Comparison of ENCODE assay signal across 8 cellular contexts in the genomic region with DNA sequence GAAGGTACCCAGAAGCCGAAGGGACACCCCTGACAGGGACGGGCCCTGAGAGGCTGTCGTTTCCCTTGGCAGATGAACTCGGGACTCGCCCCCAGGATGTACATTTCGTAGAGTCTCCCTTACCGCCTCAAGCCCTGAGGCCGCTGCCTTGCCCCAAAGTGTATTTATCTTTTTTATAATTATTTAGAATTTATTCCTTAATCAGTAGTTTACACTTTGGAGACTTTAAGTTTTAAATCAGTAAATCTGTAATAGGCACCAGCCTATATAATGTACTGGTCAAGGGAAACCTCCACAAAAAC. TPM values are rescaled to one million over a fixed set of nuclear protein-coding genes. Genes with fewer than 3 reads are reported as not detected.
A peak's percentile ranks its signal among the peaks of the same experiment; 100 is the strongest.
DNase-seq lines count a peak whose midpoint lies in the region; ATAC-seq and TF ChIP-seq lines count a peak whose summit lies in the region.

No MANE protein-coding gene starts in this region.

- H3K4me1 ChIP-seq in HAP-1, result peaks cover 62% of the 10 kb centered on the region
- no peaks in the 10 kb centered on the region for H3K4me1 ChIP-seq in mucosa of stomach (ENCODE audit: control insufficient read depth, insufficient read depth, low read length)

- H3K4me3 ChIP-seq in HAP-1, result peak overlapping the region; percentile 53
- H3K4me3 ChIP-seq in LNCaP clone FGC (ENCODE audit: low read depth, low read length), result peak overlapping the region; percentile 66
- H3K4me3 ChIP-seq in cardiac fibroblast (replicated peaks in 1 of 2; ENCODE audit: low read depth in 2 of 2, low read length in 2 of 2), result peak overlapping the region; percentile 71 to 72
- H3K4me3 ChIP-seq in mucosa of stomach (ENCODE audit: low read length), result peak overlapping the region; percentile 88

- H3K36me3 ChIP-seq in HAP-1 (replicated peaks), result no peaks in the 10 kb centered on the region
- H3K36me3 ChIP-seq in mucosa of stomach (ENCODE audit: control insufficient read depth, insufficient read depth, low read length), result no peaks in the 10 kb centered on the region

- in situ Hi-C loops in HAP-1 (cut with MboI; ENCODE audit: low sequenced_read_pairs), result no loop called here

- ATAC-seq in GM18511 (IDR thresholded peaks at IDR 0.05; ENCODE audit: unreplicated experiment), result peak; percentile 46

- DNase-seq in HAP-1 (ENCODE audit: low spot score in 2 of 2) (no peak), LNCaP clone FGC (ENCODE audit: low read depth) (no peak), cardiac fibroblast (ENCODE audit: low read depth in 2 of 2) (no peak), kidney tubule cell (ENCODE audit: low spot score) (no peak), SK-N-DZ (ENCODE audit: low spot score) (no peak), epidermal melanocyte (ENCODE audit: insufficient read length, low spot score) (no peak)

- H3K27me3 ChIP-seq in HAP-1 (ENCODE audit: low read depth), result no peaks in the 10 kb centered on the region
- no peaks in the 10 kb centered on the region for H3K27me3 ChIP-seq in mucosa of stomach (ENCODE audit: control insufficient read depth, insufficient read depth, low read length)

- TF ChIP-seq CTCF in LNCaP clone FGC (IDR thresholded peaks at IDR 0.05; ENCODE audit: control insufficient read depth, extremely low read depth, insufficient read depth) (no peak), cardiac fibroblast (IDR thresholded peaks at IDR 0.05; ENCODE audit: low read depth, low read length) (no peak)

- no peaks in the 10 kb centered on the region for H3K9me3 ChIP-seq in HAP-1
- no peaks in the 10 kb centered on the region for H3K9me3 ChIP-seq in mucosa of stomach (ENCODE audit: control insufficient read depth, low read length)

- peak overlapping the region; percentile 84 for H3K9ac ChIP-seq in mucosa of stomach (ENCODE audit: low read length)

RNA-seq across cellular contexts. Expression of gene VRK2, which starts 0.7 kb away (rescaled TPM):
- polyA plus RNA-seq in SK-N-DZ (2014; cell fraction: cytosol; rRNA removed), result 0.07 TPM in 1 of 2 replicates, not detected in the other
- not detected in 2 replicates for polyA plus RNA-seq in SK-N-DZ (2014; cell fraction: nucleus; rRNA removed)
